In genomic region chr19:6732803-6733337, GRCh38 we compare ENCODE assay signal across 3 cellular contexts.
TF ChIP-seq lines count a peak whose summit lies in the region.

No MANE protein-coding gene starts in this region.

TF ChIP-seq in SK-N-SH, 30 proteins besides CTCF, POLR2A, EP300 and RAD21:
- TF ChIP-seq CHD2 (IDR thresholded peaks at IDR 0.05; ENCODE audit: low read length, partially characterized antibody) (no peak), MXI1 (IDR thresholded peaks at IDR 0.05; ENCODE audit: low read depth, low read length) (no peak), GABPA (IDR thresholded peaks at IDR 0.05; ENCODE audit: low read depth) (no peak), RFX5 (IDR thresholded peaks at IDR 0.05; ENCODE audit: low read length) (no peak), NRF1 (IDR thresholded peaks at IDR 0.05; ENCODE audit: low read depth, low read length) (no peak)

TF ChIP-seq in SK-N-SH treated with all-trans-retinoic acid at 6 μM for 48 hours, 23 proteins besides CTCF, POLR2A, EP300 and RAD21:
- TF ChIP-seq GLIS3 (CRISPR knock-in tag; IDR thresholded peaks at IDR 0.05) (no peak), ZC3H10 (CRISPR knock-in tag; IDR thresholded peaks at IDR 0.05) (no peak), RARB (CRISPR knock-in tag; IDR thresholded peaks at IDR 0.05) (no peak), ZNF565 (CRISPR knock-in tag; conservative IDR thresholded peaks at IDR 0.05; ENCODE audit: low read depth) (no peak), BACH2 (CRISPR knock-in tag; IDR thresholded peaks at IDR 0.05; ENCODE audit: borderline replicate concordance) (no peak), CSRNP3 (CRISPR knock-in tag; IDR thresholded peaks at IDR 0.05) (no peak), TSHZ2 (CRISPR knock-in tag; IDR thresholded peaks at IDR 0.05) (no peak)
TF ChIP-seq in SK-N-SH treated with all-trans-retinoic acid at 6 μM for 48 hours: peak in this region for 0.

TF ChIP-seq in K562, 482 proteins besides CTCF, POLR2A, EP300 and RAD21:
- TF ChIP-seq MAX (CRISPR knock-in tag; IDR thresholded peaks at IDR 0.05) (0 out of 2 replicates have a peak, but pooled peaks have one; percentile 1), PHB (CRISPR knock-in tag; IDR thresholded peaks at IDR 0.05) (no peak), TAF7 (tag; IDR thresholded peaks at IDR 0.05) (no peak)
